Comparison of ENCODE assay signal across 8 cellular contexts in genomic region chr10:95440756-95441546, GRCh38.
DNase-seq lines count a peak whose midpoint lies in the region; ATAC-seq and TF ChIP-seq lines count a peak whose summit lies in the region.

No MANE protein-coding gene starts in this region.

- no peaks in the 10 kb centered on the region for H3K9me3 ChIP-seq in stomach smooth muscle (ENCODE audit: control insufficient read depth in 2 of 2, low read length in 2 of 2)

- H3K79me2 ChIP-seq in GM23338 (replicated peaks; ENCODE audit: insufficient read depth) = peaks cover 7% of the 10 kb centered on the region; the same call in 1 of the 2 replicates

- H3K36me3 Mint-ChIP-seq in activated CD4-positive, alpha-beta T cell treated with anti-CD3 and anti-CD28 coated beads, Interleukin-2, amount 10 ng/mL, durations not matched to agents 24 days and 14 days (ENCODE audit: low read depth) = no peaks in the 10 kb centered on the region
- H3K36me3 Mint-ChIP-seq in GM23338 (ENCODE audit: low read depth) = 0 out of 3 replicates have a peak, but pooled peaks cover 7% of the 10 kb centered on the region

- no peak overlapping the region for H3K4me2 ChIP-seq in GM23338

- peaks cover 80% of the 10 kb centered on the region for H3K4me1 ChIP-seq in stomach smooth muscle (ENCODE audit: control insufficient read depth, insufficient read depth, low read length)
- H3K4me1 ChIP-seq in GM23338 (ENCODE audit: insufficient read depth) = no peaks in the 10 kb centered on the region; the same call in 1 of the 2 replicates

- peak overlapping the region; percentile 85 for H3K27ac ChIP-seq in stomach smooth muscle (ENCODE audit: low read length)
- H3K27ac ChIP-seq in GM23338 (ENCODE audit: low read depth) = no peak overlapping the region

- H3K27ac Mint-ChIP-seq in activated CD4-positive, alpha-beta T cell treated with anti-CD3 and anti-CD28 coated beads, Interleukin-2, amount 10 ng/mL, durations not matched to agents 24 days and 14 days = no peak overlapping the region
- H3K27ac Mint-ChIP-seq in GM23338 = no peak overlapping the region; the same call in 1 of the 2 replicates

- H3K9me2 ChIP-seq in GM23338 (ENCODE audit: insufficient read depth) = no peaks in the 10 kb centered on the region

- H2AFZ ChIP-seq in GM23338 = no peak overlapping the region

- peak; percentile 81 for ATAC-seq in HG02938 (IDR thresholded peaks at IDR 0.05; ENCODE audit: unreplicated experiment)
- no peak for ATAC-seq in GM23338

- H3K27me3 Mint-ChIP-seq in activated CD4-positive, alpha-beta T cell treated with anti-CD3 and anti-CD28 coated beads, Interleukin-2, amount 10 ng/mL, durations not matched to agents 24 days and 14 days = peaks cover 18% of the 10 kb centered on the region
- peaks cover 3% of the 10 kb centered on the region for H3K27me3 Mint-ChIP-seq in GM23338 (ENCODE audit: insufficient read depth, low read depth, poor library complexity)

- no peaks in the 10 kb centered on the region for H3K9me3 Mint-ChIP-seq in activated CD4-positive, alpha-beta T cell treated with anti-CD3 and anti-CD28 coated beads, Interleukin-2, amount 10 ng/mL, durations not matched to agents 24 days and 14 days
- no peaks in the 10 kb centered on the region for H3K9me3 Mint-ChIP-seq in GM23338

- intact Hi-C loops in activated CD4-positive, alpha-beta T cell treated with anti-CD3 and anti-CD28 coated beads, Interleukin-2, amount 10 ng/mL, durations not matched to agents 24 days and 14 days (cut with micrococcal nuclease) = no loop called here

- H3K4me3 Mint-ChIP-seq in activated CD4-positive, alpha-beta T cell treated with anti-CD3 and anti-CD28 coated beads, Interleukin-2, amount 10 ng/mL, durations not matched to agents 24 days and 14 days = no peak overlapping the region
- no peak overlapping the region for H3K4me3 Mint-ChIP-seq in GM23338

- peaks cover under 1% of the 10 kb centered on the region for H3K4me1 Mint-ChIP-seq in activated CD4-positive, alpha-beta T cell treated with anti-CD3 and anti-CD28 coated beads, Interleukin-2, amount 10 ng/mL, durations not matched to agents 24 days and 14 days
- peaks cover 9% of the 10 kb centered on the region; the same call in 2 of the 3 replicates for H3K4me1 Mint-ChIP-seq in GM23338

- H3K9ac ChIP-seq in stomach smooth muscle (ENCODE audit: low read length in 2 of 2) = peak overlapping the region in 1 of 2 donors; percentile 4

- H3K36me3 ChIP-seq in stomach smooth muscle (ENCODE audit: control insufficient read depth in 2 of 2, insufficient read depth in 2 of 2, low read length in 2 of 2) (peaks cover 15 to 32% of the 10 kb centered on the region in 2 donors), GM23338 (ENCODE audit: insufficient read depth) (no peaks in the 10 kb centered on the region)

- no peak for TF ChIP-seq CTCF in GM23338 (conservative IDR thresholded peaks at IDR 0.05; ENCODE audit: low read depth in 2 of 2)

- DNase-seq in activated CD4-positive, alpha-beta T cell treated with anti-CD3 and anti-CD28 coated beads, Interleukin-2, amount 10 ng/mL, durations not matched to agents 24 days and 14 days = peak; percentile 62
- DNase-seq in activated CD4-positive, alpha-beta T cell treated with anti-CD3 and anti-CD28 coated beads, Interleukin-2, amount 50 U/mL, for 4 hours = no peak
- DNase-seq in RPMI8226 = peak; percentile 69
- DNase-seq in GM23338 (ENCODE audit: low spot score) = no peak
- DNase-seq in NCI-H69 (lab: John Stamatoyannopoulos, UW) = no peak
- DNase-seq in NAMALWA (ENCODE audit: low spot score) = no peak

- no peak overlapping the region for H3K4me3 ChIP-seq in stomach smooth muscle (ENCODE audit: low read length in 2 of 2)
- H3K4me3 ChIP-seq in GM23338 = no peak overlapping the region

- H4K20me1 ChIP-seq in GM23338 (replicated peaks; ENCODE audit: insufficient read depth) = no peaks in the 10 kb centered on the region

- H3K27me3 ChIP-seq in stomach smooth muscle (ENCODE audit: control insufficient read depth in 1 of 2, insufficient read depth in 2 of 2, low read length in 2 of 2) = no peaks in the 10 kb centered on the region
- no peaks in the 10 kb centered on the region for H3K27me3 ChIP-seq in GM23338 (ENCODE audit: insufficient read depth)

- H3F3A ChIP-seq in GM23338 (replicated peaks; ENCODE audit: low read depth) = no peaks in the 10 kb centered on the region

TF ChIP-seq in GM23338, 12 proteins besides CTCF, POLR2A, EP300 and RAD21 (continues in another document):
- TF ChIP-seq ZNF462 (CRISPR knock-in tag; IDR thresholded peaks at IDR 0.05) = no peak
- no peak for TF ChIP-seq CREB1 (CRISPR knock-in tag; IDR thresholded peaks at IDR 0.05; ENCODE audit: low read depth)
- no peak for TF ChIP-seq ZNF114 (CRISPR knock-in tag; IDR thresholded peaks at IDR 0.05)
- TF ChIP-seq EZH2 (IDR thresholded peaks at IDR 0.05; ENCODE audit: low read depth, unreplicated experiment) = no peak
- no peak for TF ChIP-seq ZNF331 (CRISPR knock-in tag; IDR thresholded peaks at IDR 0.05; ENCODE audit: low read depth)
- no peak for TF ChIP-seq JUNB (IDR thresholded peaks at IDR 0.05; ENCODE audit: unreplicated experiment)
- TF ChIP-seq POLR2AphosphoS5 (IDR thresholded peaks at IDR 0.05; ENCODE audit: low read depth) = no peak
- TF ChIP-seq, protein P1, sequence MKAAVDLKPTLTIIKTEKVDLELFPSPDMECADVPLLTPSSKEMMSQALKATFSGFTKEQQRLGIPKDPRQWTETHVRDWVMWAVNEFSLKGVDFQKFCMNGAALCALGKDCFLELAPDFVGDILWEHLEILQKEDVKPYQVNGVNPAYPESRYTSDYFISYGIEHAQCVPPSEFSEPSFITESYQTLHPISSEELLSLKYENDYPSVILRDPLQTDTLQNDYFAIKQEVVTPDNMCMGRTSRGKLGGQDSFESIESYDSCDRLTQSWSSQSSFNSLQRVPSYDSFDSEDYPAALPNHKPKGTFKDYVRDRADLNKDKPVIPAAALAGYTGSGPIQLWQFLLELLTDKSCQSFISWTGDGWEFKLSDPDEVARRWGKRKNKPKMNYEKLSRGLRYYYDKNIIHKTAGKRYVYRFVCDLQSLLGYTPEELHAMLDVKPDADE (IDR thresholded peaks at IDR 0.05) = no peak

Comparison
In these comparisons a context has a peak if more than half of its experiments do, and no peak if none do; other contexts are left out.
1. DNase-seq: peak in activated CD4-positive, alpha-beta T cell treated with anti-CD3 and anti-CD28 coated beads, Interleukin-2, amount 10 ng/mL, durations not matched to agents 24 days and 14 days (single experiment) and RPMI8226 (single experiment); none in activated CD4-positive, alpha-beta T cell treated with anti-CD3 and anti-CD28 coated beads, Interleukin-2, amount 50 U/mL, for 4 hours (0 of 2), GM23338 (single experiment), NCI-H69 (single experiment) and NAMALWA (single experiment).